Comparison of ENCODE assay signal across 1 cellular context in the genomic region with DNA sequence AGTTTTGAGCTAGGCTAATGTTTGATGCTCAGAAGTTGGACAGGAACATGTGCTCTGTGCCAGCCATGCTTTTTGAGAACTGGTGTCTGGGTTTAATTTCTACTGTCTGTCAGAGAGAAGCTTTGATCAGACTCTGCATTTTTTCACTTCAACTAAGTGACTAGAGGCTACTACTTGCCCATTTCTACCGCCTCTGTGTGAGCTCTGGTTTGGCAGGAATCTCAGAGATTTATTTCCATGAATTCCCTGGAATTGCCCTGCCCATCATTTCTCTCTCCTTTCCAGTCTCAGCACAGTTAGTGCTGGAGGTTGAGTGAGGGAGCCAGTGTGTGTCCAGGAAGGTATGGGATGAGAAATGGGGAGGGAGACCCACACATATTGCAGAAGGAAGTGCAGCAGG.
TF ChIP-seq lines count a peak whose summit lies in the region.

No MANE protein-coding gene starts in this region.

TF ChIP-seq in GM23338, 12 proteins besides CTCF, POLR2A, EP300 and RAD21 (continued from another document):
- TF ChIP-seq CREB1 (CRISPR knock-in tag; IDR thresholded peaks at IDR 0.05; ENCODE audit: low read depth) (no peak), REST (IDR thresholded peaks at IDR 0.05; ENCODE audit: unreplicated experiment) (no peak), ZNF114 (CRISPR knock-in tag; IDR thresholded peaks at IDR 0.05) (no peak)
